Comparison of ENCODE assay signal across 8 cellular contexts in genomic region chr20:53864765-53865683, GRCh38.
DNase-seq lines count a peak whose midpoint lies in the region; ATAC-seq, FAIRE-seq and TF ChIP-seq lines count a peak whose summit lies in the region.
"Not testable (repeated sequence)": the region's sequence is repeated elsewhere in the genome, so short reads cannot be mapped to it uniquely, and the experiment has no call there.

No MANE protein-coding gene starts in this region.

- H4K20me1 ChIP-seq in KMS-11 (ENCODE audit: insufficient read depth); keratinocyte (ENCODE audit: control insufficient read depth, extremely low read depth, insufficient read depth, low read length); neural progenitor cell (ENCODE audit: low read depth): not testable (repeated sequence)

- H3K9me3 ChIP-seq in RWPE2 (ENCODE audit: severe bottlenecking); colonic mucosa; keratinocyte (ENCODE audit: control insufficient read depth, low read depth, low read length); neural progenitor cell (ENCODE audit: low read depth): not testable (repeated sequence)

- not testable (repeated sequence) for H3K79me2 ChIP-seq in KMS-11 (ENCODE audit: insufficient read depth, low read depth); keratinocyte (ENCODE audit: control insufficient read depth, insufficient read depth, low read length); neural progenitor cell (ENCODE audit: low read depth)

- not testable (repeated sequence) for FAIRE-seq in keratinocyte (lab: Jason Lieb, UNC)

- H3K4me3 Mint-ChIP-seq in CD14-positive monocyte: not testable (repeated sequence)
- H3K4me3 Mint-ChIP-seq in activated T-cell treated with anti-CD3 and anti-CD28 coated beads, Interleukin-2, amount 50 U/mL, for 72 hours: peak overlapping the region; percentile 68 to 91
- peak overlapping the region; percentile 33 for H3K4me3 Mint-ChIP-seq in neural progenitor cell
- peak overlapping the region; percentile 37 to 74 for H3K4me3 Mint-ChIP-seq in stimulated activated naive CD8-positive, alpha-beta T cell treated with anti-CD3 and anti-CD28 coated beads, Interleukin-15, amount 100 ng/mL, for 72 hours

- H3K4me3 ChIP-seq in KMS-11 (IDR thresholded peaks at IDR 0.05; ENCODE audit: insufficient read depth, low read depth, low read length); RWPE2 (ENCODE audit: severe bottlenecking); colonic mucosa: not testable (repeated sequence)
- H3K4me3 ChIP-seq in keratinocyte (ENCODE audit: control insufficient read depth in 2 of 3, extremely low read depth in 1 of 3, insufficient read depth in 2 of 3, low read depth in 1 of 3, low read length in 3 of 3) (peak overlapping the region in 1 of 3 experiments; percentile 51), neural progenitor cell (peak overlapping the region; percentile 12)

- ATAC-seq in RWPE2 (ENCODE audit: low read depth); activated T-cell treated with anti-CD3 and anti-CD28 coated beads, Interleukin-2, amount 50 U/mL, for 72 hours (replicated peaks in 1 of 2); stimulated activated naive CD8-positive, alpha-beta T cell treated with anti-CD3 and anti-CD28 coated beads, Interleukin-15, amount 100 ng/mL, for 72 hours: not testable (repeated sequence)

- H3F3A ChIP-seq in neural progenitor cell (ENCODE audit: low read depth): peaks cover 55% of the 10 kb centered on the region

- H3K4me1 Mint-ChIP-seq in CD14-positive monocyte (peaks cover 35% of the 10 kb centered on the region), neural progenitor cell (peaks cover 65% of the 10 kb centered on the region)
- H3K4me1 Mint-ChIP-seq in activated T-cell treated with anti-CD3 and anti-CD28 coated beads, Interleukin-2, amount 50 U/mL, for 72 hours (ENCODE audit: low read depth): peaks cover 60% of the 10 kb centered on the region
- peaks cover 53% of the 10 kb centered on the region for H3K4me1 Mint-ChIP-seq in stimulated activated naive CD8-positive, alpha-beta T cell treated with anti-CD3 and anti-CD28 coated beads, Interleukin-15, amount 100 ng/mL, for 72 hours

- H3K4me1 ChIP-seq in KMS-11 (ENCODE audit: low read depth, poor library complexity, severe bottlenecking) (peaks cover 45% of the 10 kb centered on the region), RWPE2 (ENCODE audit: insufficient read depth, poor library complexity, severe bottlenecking) (peaks cover 51% of the 10 kb centered on the region), colonic mucosa (peaks cover 13% of the 10 kb centered on the region), keratinocyte (ENCODE audit: control insufficient read depth, extremely low read depth, insufficient read depth, low read length) (peaks cover 46% of the 10 kb centered on the region), neural progenitor cell (peaks cover 48% of the 10 kb centered on the region)

- intact Hi-C loops in CD14-positive monocyte (cut with micrococcal nuclease): loop anchor here in 1 of 2 donors (5.0 kb wide), 1 partner anchor 38 kb away; no protein-coding TSS in a partner anchor
- intact Hi-C loops in colonic mucosa (cut with DNase I): not testable (repeated sequence)

- DNase-seq in CD14-positive monocyte (ENCODE audit: low spot score); RWPE2 (ENCODE audit: low spot score); activated T-cell treated with anti-CD3 and anti-CD28 coated beads, Interleukin-2, amount 50 U/mL, for 72 hours; colonic mucosa; keratinocyte (ENCODE audit: low read depth, low spot score); neural progenitor cell (ENCODE audit: low spot score); stimulated activated naive CD8-positive, alpha-beta T cell treated with anti-CD3 and anti-CD28 coated beads, Interleukin-15, amount 100 ng/mL, for 72 hours: not testable (repeated sequence)

- TF ChIP-seq CTCF in CD14-positive monocyte (IDR thresholded peaks at IDR 0.05); KMS-11 (conservative IDR thresholded peaks at IDR 0.05; ENCODE audit: low read depth, low read length); RWPE2 (IDR thresholded peaks at IDR 0.05; ENCODE audit: poor library complexity, severe bottlenecking); colonic mucosa (IDR thresholded peaks at IDR 0.05); keratinocyte (optimal IDR thresholded peaks at IDR 0.05 in 1 of 3, IDR thresholded peaks at IDR 0.05 in 1 of 3, conservative IDR thresholded peaks at IDR 0.05 in 1 of 3; ENCODE audit: extremely low read depth in 1 of 3, insufficient read depth in 2 of 3, low read length in 3 of 3); neural progenitor cell (IDR thresholded peaks at IDR 0.05): not testable (repeated sequence)

- peak overlapping the region; percentile 71 for H2AFZ ChIP-seq in KMS-11 (ENCODE audit: low read depth)
- peak overlapping the region; percentile 22 for H2AFZ ChIP-seq in keratinocyte (ENCODE audit: control insufficient read depth, low read length)
- H2AFZ ChIP-seq in neural progenitor cell (replicated peaks): not testable (repeated sequence)

- dilution Hi-C loops in keratinocyte (cut with MboI; ENCODE audit: extremely low pct_ligation_motif_present, low sequenced_read_pairs): not testable (repeated sequence)

- not testable (repeated sequence) for H3K9me1 ChIP-seq in keratinocyte (ENCODE audit: control insufficient read depth, extremely low read depth, insufficient read depth, low read length)

- H3K27me3 Mint-ChIP-seq in CD14-positive monocyte (ENCODE audit: low read depth in 3 of 3); activated T-cell treated with anti-CD3 and anti-CD28 coated beads, Interleukin-2, amount 50 U/mL, for 72 hours (ENCODE audit: low read depth); neural progenitor cell (ENCODE audit: insufficient read depth, low read depth); stimulated activated naive CD8-positive, alpha-beta T cell treated with anti-CD3 and anti-CD28 coated beads, Interleukin-15, amount 100 ng/mL, for 72 hours: not testable (repeated sequence)

- H3K36me3 Mint-ChIP-seq in CD14-positive monocyte; activated T-cell treated with anti-CD3 and anti-CD28 coated beads, Interleukin-2, amount 50 U/mL, for 72 hours (ENCODE audit: insufficient read depth in 2 of 2); neural progenitor cell: not testable (repeated sequence)

- peak overlapping the region; percentile 84 for H3K4me2 ChIP-seq in KMS-11
- H3K4me2 ChIP-seq in keratinocyte (ENCODE audit: control insufficient read depth, extremely low read depth, insufficient read depth, low read depth, low read length): peak overlapping the region; percentile 92
- peak overlapping the region; percentile 72 for H3K4me2 ChIP-seq in neural progenitor cell

- not testable (repeated sequence) for H3K27me3 ChIP-seq in KMS-11 (ENCODE audit: insufficient read depth, low read depth); RWPE2 (ENCODE audit: insufficient read depth, poor library complexity, severe bottlenecking); colonic mucosa; keratinocyte (ENCODE audit: control insufficient read depth, extremely low read depth, insufficient read depth, low read length); neural progenitor cell

- H3K9ac ChIP-seq in KMS-11: peak overlapping the region; percentile 43; the same call in 1 of the 2 replicates
- H3K9ac ChIP-seq in colonic mucosa (ENCODE audit: low read depth in 2 of 2, low read length in 2 of 2): peak overlapping the region in 1 of 2 donors; percentile 53
- peak overlapping the region; percentile 81 for H3K9ac ChIP-seq in keratinocyte (ENCODE audit: control insufficient read depth, extremely low read depth, insufficient read depth, low read length)
- not testable (repeated sequence) for H3K9ac ChIP-seq in neural progenitor cell

- not testable (repeated sequence) for H3K36me3 ChIP-seq in KMS-11 (ENCODE audit: insufficient read depth); RWPE2 (ENCODE audit: low read depth); colonic mucosa; keratinocyte (ENCODE audit: control insufficient read depth in 2 of 2, extremely low read depth in 1 of 2, insufficient read depth in 2 of 2, low read length in 2 of 2); neural progenitor cell

- peak overlapping the region; percentile 83; the same call in 1 of the 2 replicates for H3K27ac ChIP-seq in KMS-11
- peak overlapping the region; percentile 90 for H3K27ac ChIP-seq in RWPE2 (ENCODE audit: poor library complexity, severe bottlenecking)
- peak overlapping the region; percentile 92 for H3K27ac ChIP-seq in colonic mucosa
- H3K27ac ChIP-seq in keratinocyte (ENCODE audit: control insufficient read depth, insufficient read depth, low read length): peak overlapping the region; percentile 97
- peak overlapping the region; percentile 87 for H3K27ac ChIP-seq in neural progenitor cell

- H3K9me3 Mint-ChIP-seq in CD14-positive monocyte; activated T-cell treated with anti-CD3 and anti-CD28 coated beads, Interleukin-2, amount 50 U/mL, for 72 hours; neural progenitor cell; stimulated activated naive CD8-positive, alpha-beta T cell treated with anti-CD3 and anti-CD28 coated beads, Interleukin-15, amount 100 ng/mL, for 72 hours: not testable (repeated sequence)

- H3K27ac Mint-ChIP-seq in CD14-positive monocyte (peak overlapping the region in 6 of 7 donors; percentile 75 to 87 (median 82)), neural progenitor cell (peak overlapping the region; percentile 95)
- peak overlapping the region; percentile 88 for H3K27ac Mint-ChIP-seq in activated T-cell treated with anti-CD3 and anti-CD28 coated beads, Interleukin-2, amount 50 U/mL, for 72 hours
- peak overlapping the region; percentile 91 to 96 for H3K27ac Mint-ChIP-seq in stimulated activated naive CD8-positive, alpha-beta T cell treated with anti-CD3 and anti-CD28 coated beads, Interleukin-15, amount 100 ng/mL, for 72 hours
